8 cellular contexts compared by ENCODE assay signal in the genomic region with DNA sequence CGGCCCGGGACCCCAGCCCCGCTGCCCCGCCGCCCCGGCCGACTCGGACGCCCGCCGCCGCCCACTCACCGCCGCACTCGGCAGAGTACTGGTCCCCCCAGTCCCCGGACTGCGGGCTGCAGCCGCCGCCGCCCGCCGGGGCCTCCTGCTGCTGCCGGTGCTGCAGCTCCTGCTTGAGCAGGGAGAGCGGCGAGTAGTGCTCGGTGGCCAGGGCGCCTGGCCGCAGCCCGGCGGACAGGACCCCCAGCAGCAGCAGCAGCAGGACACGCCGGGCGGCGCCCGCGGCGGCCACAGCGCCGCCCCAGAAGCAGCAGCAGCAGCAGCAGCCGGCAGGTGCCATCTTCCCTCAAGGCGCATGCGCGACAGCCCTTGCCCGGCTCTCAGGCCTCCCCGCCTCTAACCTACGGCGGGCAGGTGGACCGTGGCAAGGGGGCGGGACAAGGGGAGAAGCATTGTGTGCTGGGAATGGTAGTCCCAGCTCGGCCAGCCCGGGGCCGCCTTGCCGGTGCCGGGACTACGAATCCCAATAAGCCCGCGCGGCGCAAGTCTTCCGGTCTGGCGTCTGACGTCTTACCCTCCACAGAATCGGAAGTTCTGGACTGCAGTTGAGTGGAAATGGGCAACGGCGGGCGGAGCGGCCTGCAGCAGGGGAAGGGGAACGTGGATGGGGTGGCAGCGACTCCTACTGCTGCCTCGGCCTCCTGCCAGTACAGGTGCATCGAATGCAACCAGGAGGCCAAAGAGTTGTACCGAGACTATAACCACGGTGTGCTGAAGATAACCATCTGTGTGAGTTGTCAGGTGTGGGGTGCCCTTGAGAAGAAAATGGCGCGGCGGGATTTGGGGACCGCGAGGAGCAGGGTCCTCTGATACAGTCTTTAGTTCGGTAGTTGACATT. TPM values are rescaled to one million over a fixed set of nuclear protein-coding genes. Genes with fewer than 3 reads are reported as not detected.
DNase-seq lines count a peak whose midpoint lies in the region; ATAC-seq and TF ChIP-seq lines count a peak whose summit lies in the region.

A gene (plus strand): TSS at position 604 of the 898 bp plus-strand sequence. CDS start 12 bp downstream, at position 616.
A gene with protein sequence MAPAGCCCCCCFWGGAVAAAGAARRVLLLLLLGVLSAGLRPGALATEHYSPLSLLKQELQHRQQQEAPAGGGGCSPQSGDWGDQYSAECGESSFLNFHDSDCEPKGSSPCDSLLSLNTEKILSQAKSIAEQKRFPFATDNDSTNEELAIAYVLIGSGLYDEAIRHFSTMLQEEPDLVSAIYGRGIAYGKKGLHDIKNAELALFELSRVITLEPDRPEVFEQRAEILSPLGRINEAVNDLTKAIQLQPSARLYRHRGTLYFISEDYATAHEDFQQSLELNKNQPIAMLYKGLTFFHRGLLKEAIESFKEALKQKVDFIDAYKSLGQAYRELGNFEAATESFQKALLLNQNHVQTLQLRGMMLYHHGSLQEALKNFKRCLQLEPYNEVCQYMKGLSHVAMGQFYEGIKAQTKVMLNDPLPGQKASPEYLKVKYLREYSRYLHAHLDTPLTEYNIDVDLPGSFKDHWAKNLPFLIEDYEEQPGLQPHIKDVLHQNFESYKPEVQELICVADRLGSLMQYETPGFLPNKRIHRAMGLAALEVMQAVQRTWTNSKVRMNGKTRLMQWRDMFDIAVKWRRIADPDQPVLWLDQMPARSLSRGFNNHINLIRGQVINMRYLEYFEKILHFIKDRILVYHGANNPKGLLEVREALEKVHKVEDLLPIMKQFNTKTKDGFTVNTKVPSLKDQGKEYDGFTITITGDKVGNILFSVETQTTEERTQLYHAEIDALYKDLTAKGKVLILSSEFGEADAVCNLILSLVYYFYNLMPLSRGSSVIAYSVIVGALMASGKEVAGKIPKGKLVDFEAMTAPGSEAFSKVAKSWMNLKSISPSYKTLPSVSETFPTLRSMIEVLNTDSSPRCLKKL (minus strand): TSS at position 371 of the 898 bp plus-strand sequence. CDS start 31 bp downstream, at position 340.

- peaks cover 79% of the 10 kb centered on the region for H3K79me2 ChIP-seq in SU-DHL-6 (ENCODE audit: insufficient read depth, low read length)

- peak; percentile 93 for ATAC-seq in HG02759 (IDR thresholded peaks at IDR 0.05; ENCODE audit: unreplicated experiment)
- ATAC-seq in activated naive CD8-positive, alpha-beta T cell treated with anti-CD3 and anti-CD28 coated beads, Interleukin-2, amount 10 ng/mL, durations not matched to agents 7 days and 5 days (ENCODE audit: low read depth), result peak; percentile 95

- 0 out of 2 replicates have a peak, but pooled peaks cover 2% of the 10 kb centered on the region for H4K20me1 ChIP-seq in SU-DHL-6 (ENCODE audit: low read depth, low read length)

- H3K4me1 ChIP-seq in thymus (ENCODE audit: control insufficient read depth, insufficient read depth, low read length), result peaks cover 26% of the 10 kb centered on the region

- H3F3A ChIP-seq in SU-DHL-6 (ENCODE audit: insufficient read depth), result no peaks in the 10 kb centered on the region; the same call in 1 of the 2 replicates

- H3K27me3 Mint-ChIP-seq in activated naive CD8-positive, alpha-beta T cell treated with anti-CD3 and anti-CD28 coated beads, Interleukin-2, amount 10 ng/mL, durations not matched to agents 7 days and 5 days, result no peaks in the 10 kb centered on the region
- H3K27me3 Mint-ChIP-seq in glutamatergic neuron (ENCODE audit: unreplicated experiment) (peaks cover 13% of the 10 kb centered on the region), osteocyte (ENCODE audit: unreplicated experiment) (no peaks in the 10 kb centered on the region)

- peak within 1 kb of the TSS; percentile 83 for H2AFZ ChIP-seq in SU-DHL-6 (ENCODE audit: low read depth, low read length, severe bottlenecking)

- WGBS in thymus, result under 1% methylated on average over 79 of the region's 79 CpGs

- H3K27ac Mint-ChIP-seq in activated naive CD8-positive, alpha-beta T cell treated with anti-CD3 and anti-CD28 coated beads, Interleukin-2, amount 10 ng/mL, durations not matched to agents 7 days and 5 days, result peak within 1 kb of the TSS; percentile 97
- H3K27ac Mint-ChIP-seq in glutamatergic neuron (ENCODE audit: unreplicated experiment), result peak within 1 kb of the TSS; percentile 82
- H3K27ac Mint-ChIP-seq in osteocyte (ENCODE audit: unreplicated experiment), result peak within 1 kb of the TSS; percentile 92

- no peaks in the 10 kb centered on the region for H3K9me3 Mint-ChIP-seq in activated naive CD8-positive, alpha-beta T cell treated with anti-CD3 and anti-CD28 coated beads, Interleukin-2, amount 10 ng/mL, durations not matched to agents 7 days and 5 days
- H3K9me3 Mint-ChIP-seq in glutamatergic neuron (ENCODE audit: unreplicated experiment) (peaks cover 10% of the 10 kb centered on the region), osteocyte (ENCODE audit: unreplicated experiment) (no peaks in the 10 kb centered on the region)

- H3K4me3 ChIP-seq in SU-DHL-6 (ENCODE audit: insufficient read depth, low read length, poor library complexity, severe bottlenecking) (peak within 1 kb of the TSS; percentile 94), thymus (ENCODE audit: low read length) (peak within 1 kb of the TSS; percentile 94)

- H3K27me3 ChIP-seq in SU-DHL-6 (ENCODE audit: low read length) (no peaks in the 10 kb centered on the region), thymus (ENCODE audit: control insufficient read depth, insufficient read depth) (no peaks in the 10 kb centered on the region)

- no peaks in the 10 kb centered on the region for H3K9me3 ChIP-seq in SU-DHL-6 (ENCODE audit: insufficient read depth, low read length)
- no peaks in the 10 kb centered on the region for H3K9me3 ChIP-seq in thymus (ENCODE audit: control insufficient read depth)

- H3K36me3 Mint-ChIP-seq in activated naive CD8-positive, alpha-beta T cell treated with anti-CD3 and anti-CD28 coated beads, Interleukin-2, amount 10 ng/mL, durations not matched to agents 7 days and 5 days, result peaks cover 17% of the 10 kb centered on the region
- H3K36me3 Mint-ChIP-seq in glutamatergic neuron (ENCODE audit: unreplicated experiment) (no peaks in the 10 kb centered on the region), osteocyte (ENCODE audit: unreplicated experiment) (no peaks in the 10 kb centered on the region)

- TF ChIP-seq CTCF in GM12873 (IDR thresholded peaks at IDR 0.05; ENCODE audit: insufficient read depth, low read depth, low read length, missing control alignments), result peak; percentile 48
- peak; percentile 42 for TF ChIP-seq CTCF in SU-DHL-6 (IDR thresholded peaks at IDR 0.05; ENCODE audit: insufficient read depth, low read length, poor library complexity, severe bottlenecking)
- no peak for TF ChIP-seq CTCF in glutamatergic neuron (IDR thresholded peaks at IDR 0.05; ENCODE audit: partially characterized antibody, unreplicated experiment)
- TF ChIP-seq CTCF in osteocyte (IDR thresholded peaks at IDR 0.05), result peak; percentile 56

- no peaks in the 10 kb centered on the region for H3K36me3 ChIP-seq in SU-DHL-6 (ENCODE audit: low read length)
- peaks cover 9% of the 10 kb centered on the region for H3K36me3 ChIP-seq in thymus (ENCODE audit: control insufficient read depth, insufficient read depth)

- H3K4me3 Mint-ChIP-seq in activated naive CD8-positive, alpha-beta T cell treated with anti-CD3 and anti-CD28 coated beads, Interleukin-2, amount 10 ng/mL, durations not matched to agents 7 days and 5 days, result peak within 1 kb of the TSS; percentile 98
- H3K4me3 Mint-ChIP-seq in glutamatergic neuron (ENCODE audit: unreplicated experiment) (peak within 1 kb of the TSS; percentile 98), osteocyte (ENCODE audit: unreplicated experiment) (peak within 1 kb of the TSS; percentile 98)

- H3K9me2 ChIP-seq in SU-DHL-6 (replicated peaks; ENCODE audit: insufficient read depth, low read length), result no peaks in the 10 kb centered on the region

- POLR2A ChIA-PET in activated naive CD8-positive, alpha-beta T cell treated with anti-CD3 and anti-CD28 coated beads, Interleukin-2, amount 10 ng/mL, durations not matched to agents 7 days and 5 days (lab: Charles Lee), result interaction anchor here (0.8 to 2.1 kb wide), 5 partner anchors 12 to 232 kb away, joined by 3 to 9 read pairs (median 3); a partner anchor contains a TSS

- peak; percentile 99 for DNase-seq in NCI-H128 (lab: John Stamatoyannopoulos, UW; ENCODE audit: unreplicated experiment)
- DNase-seq in activated naive CD8-positive, alpha-beta T cell treated with anti-CD3 and anti-CD28 coated beads, Interleukin-2, amount 10 ng/mL, durations not matched to agents 7 days and 5 days, result peak; percentile 92
- peak; percentile 98 for DNase-seq in glutamatergic neuron
- DNase-seq in osteocyte (ENCODE audit: extremely low spot score, unreplicated experiment), result peak; percentile 99

- H3K27ac ChIP-seq in SU-DHL-6 (ENCODE audit: low read depth, low read length) (peak within 1 kb of the TSS; percentile 77), thymus (ENCODE audit: low read depth) (peak within 1 kb of the TSS; percentile 82)

- H3K9ac ChIP-seq in SU-DHL-6 (ENCODE audit: low read length), result peak within 1 kb of the TSS; percentile 81

- H3K4me1 Mint-ChIP-seq in activated naive CD8-positive, alpha-beta T cell treated with anti-CD3 and anti-CD28 coated beads, Interleukin-2, amount 10 ng/mL, durations not matched to agents 7 days and 5 days, result peaks cover 30% of the 10 kb centered on the region
- H3K4me1 Mint-ChIP-seq in glutamatergic neuron (ENCODE audit: low read depth, unreplicated experiment) (peaks cover 9% of the 10 kb centered on the region), osteocyte (ENCODE audit: unreplicated experiment) (peaks cover 22% of the 10 kb centered on the region)

- H3K4me2 ChIP-seq in SU-DHL-6 (ENCODE audit: low read depth, low read length, poor library complexity, severe bottlenecking), result peak within 1 kb of the TSS; percentile 90

RNA-seq across cellular contexts. Expression of the first gene that starts in this region (rescaled TPM):
- total RNA-seq in activated naive CD8-positive, alpha-beta T cell treated with anti-CD3 and anti-CD28 coated beads, Interleukin-2, amount 10 ng/mL, durations not matched to agents 7 days and 5 days, result 10 to 100 TPM; 17.4 to 18.6 TPM
- total RNA-seq in glutamatergic neuron (ENCODE audit: unreplicated experiment), result 18.3 TPM
- 16.2 and 17.1 TPM in 2 replicates for total RNA-seq in osteocyte
- polyA plus RNA-seq in thymus, result 32.4 TPM

RNA-seq across cellular contexts. Expression of the second gene that starts in this region (rescaled TPM):
- 10 to 100 TPM; 37.7 to 43.7 TPM for total RNA-seq in activated naive CD8-positive, alpha-beta T cell treated with anti-CD3 and anti-CD28 coated beads, Interleukin-2, amount 10 ng/mL, durations not matched to agents 7 days and 5 days
- 25.1 TPM for total RNA-seq in glutamatergic neuron (ENCODE audit: unreplicated experiment)
- 15.9 and 19.5 TPM in 2 replicates for total RNA-seq in osteocyte
- 32.9 TPM for polyA plus RNA-seq in thymus

Comparison
In these comparisons a context has a peak if more than half of its experiments do, and no peak if none do; other contexts are left out.
1. Peak in every context shown above with its lines: DNase-seq, ATAC-seq, H3K4me3 ChIP-seq and H3K27ac ChIP-seq.